In genomic region chr18:78964727-78965126, GRCh38 we compare ENCODE assay signal across 8 cellular contexts. TPM values are rescaled to one million over a fixed set of nuclear protein-coding genes. Genes with fewer than 3 reads are reported as not detected.
"Had no signal": no experiment of that assay in that cellular context is flagged by ENCODE, and none has a peak within 500 bp of the region (broad histone marks: within the 10 kb centered on the region; RNA-seq: fewer than 3 reads in every experiment).

No MANE protein-coding gene starts in this region.

RNA-seq across cellular contexts. Expression of gene SALL3, which starts 14.9 kb away (rescaled TPM):
- total RNA-seq: OCI-LY7, PC-3, PC-9, Peyer's patch, RPMI7951, SJCRH30, SK-MEL-5 had no signal
- polyA plus RNA-seq: SK-N-SH had no signal
